8 cellular contexts compared by ENCODE assay signal in genomic region chr1:4655674-4656532, GRCh38. TPM values are rescaled to one million over a fixed set of nuclear protein-coding genes. Genes with fewer than 3 reads are reported as not detected.
DNase-seq lines count a peak whose midpoint lies in the region; ATAC-seq and TF ChIP-seq lines count a peak whose summit lies in the region.

No MANE protein-coding gene starts in this region.

- CTCF ChIA-PET in RWPE1 (lab: Yijun Ruan, JAX): interaction anchor here (0.6 to 3.0 kb wide), 20 partner anchors 9 to 960 kb away, joined by 3 to 18 read pairs (median 4); no protein-coding TSS in a partner anchor

- no peaks in the 10 kb centered on the region for H3K4me1 Mint-ChIP-seq in CD14-positive monocyte

- H3K27ac Mint-ChIP-seq in CD14-positive monocyte: no peak overlapping the region

- H3K27ac ChIP-seq in RWPE1: peak overlapping the region; percentile 54

- H3K4me3 Mint-ChIP-seq in CD14-positive monocyte: peak overlapping the region in 1 of 2 donors; percentile 72

- H3K9me3 Mint-ChIP-seq in CD14-positive monocyte: peaks cover 0 to 6% (median 0%) of the 10 kb centered on the region in 7 donors

- DNase-seq in 8988T: peak; percentile 36
- DNase-seq in GM06990 (ENCODE audit: extremely low read depth, insufficient read length): no peak
- peak; percentile 76 for DNase-seq in RWPE1 (ENCODE audit: low spot score)
- DNase-seq in fibroblast of pulmonary artery (ENCODE audit: low read depth): peak; percentile 11
- peak; percentile 83 for DNase-seq in occipital lobe (lab: John Stamatoyannopoulos, UW)
- no peak for DNase-seq in CD14-positive monocyte (ENCODE audit: low spot score)

- no peaks in the 10 kb centered on the region; the same call in 1 of the 2 replicates for H3K27me3 ChIP-seq in GM06990 (replicated peaks; ENCODE audit: control insufficient read depth, insufficient read depth, low read length)

- H3K4me3 ChIP-seq in GM06990 (replicated peaks; ENCODE audit: low read depth, low read length): no peak overlapping the region
- H3K4me3 ChIP-seq in fibroblast of pulmonary artery (replicated peaks; ENCODE audit: low read depth, low read length): no peak overlapping the region

- ATAC-seq in HG02759 (IDR thresholded peaks at IDR 0.05; ENCODE audit: unreplicated experiment) (no peak), HG02798 (IDR thresholded peaks at IDR 0.05; ENCODE audit: poor library complexity, unreplicated experiment) (no peak)

- POLR2A ChIA-PET in RWPE1 (lab: Yijun Ruan, JAX; ENCODE audit: low non-redundant PET): no interaction called here

- TF ChIP-seq CTCF in GM06990 (IDR thresholded peaks at IDR 0.05; ENCODE audit: insufficient read depth, low read length, poor library complexity, severe bottlenecking) (peak; percentile 41), RWPE1 (conservative IDR thresholded peaks at IDR 0.05; ENCODE audit: low read depth) (peak; percentile 81), fibroblast of pulmonary artery (IDR thresholded peaks at IDR 0.05; ENCODE audit: low read length, missing control alignments) (no peak), CD14-positive monocyte (IDR thresholded peaks at IDR 0.05) (no peak)

- H3K36me3 Mint-ChIP-seq in CD14-positive monocyte: no peaks in the 10 kb centered on the region

- intact Hi-C loops in CD14-positive monocyte (cut with micrococcal nuclease): no loop called here

- H3K36me3 ChIP-seq in GM06990 (ENCODE audit: control insufficient read depth, insufficient read depth, low read length): no peaks in the 10 kb centered on the region

- peaks cover 53 to 72% (median 57%) of the 10 kb centered on the region in 3 donors for H3K27me3 Mint-ChIP-seq in CD14-positive monocyte (ENCODE audit: low read depth in 3 of 3)

RNA-seq across cellular contexts. Expression of gene AJAP1, which starts 1.5 kb away (rescaled TPM):
- total RNA-seq in occipital lobe: 7.3 TPM
- not detected for polyA plus RNA-seq in CD14-positive monocyte

Comparison
In these comparisons a context has a peak if more than half of its experiments do, and no peak if none do; other contexts are left out.
1. DNase-seq: peak in 8988T (single experiment), RWPE1 (single experiment), fibroblast of pulmonary artery (single experiment) and occipital lobe (single experiment); none in GM06990 (single experiment) and CD14-positive monocyte (single experiment).
2. CTCF ChIP-seq: peak in GM06990 (single experiment) and RWPE1 (single experiment); none in fibroblast of pulmonary artery (single experiment) and CD14-positive monocyte (single experiment).